In genomic region chr16:53745126-53745525, GRCh38 we compare ENCODE assay signal across 9 cellular contexts. TPM values are rescaled to one million over a fixed set of nuclear protein-coding genes. Genes with fewer than 3 reads are reported as not detected.
DNase-seq lines count a peak whose midpoint lies in the region; ATAC-seq, FAIRE-seq and TF ChIP-seq lines count a peak whose summit lies in the region.
"Had no signal": no experiment of that assay in that cellular context is flagged by ENCODE, and none has a peak within 500 bp of the region (broad histone marks: within the 10 kb centered on the region; RNA-seq: fewer than 3 reads in every experiment).

No MANE protein-coding gene starts in this region.

- H3K9me3 ChIP-seq in MG63, result peaks cover 25% of the 10 kb centered on the region
- H3K9me3 ChIP-seq in trophoblast cell (ENCODE audit: insufficient read depth, low read depth, low read length), result no peaks in the 10 kb centered on the region

- no peaks in the 10 kb centered on the region for H3K27me3 Mint-ChIP-seq in activated CD4-positive, alpha-beta T cell treated with anti-CD3 and anti-CD28 coated beads for 36 hours

- no peak overlapping the region for H3K4me2 ChIP-seq in trophoblast cell (ENCODE audit: low read length)

- H3K9me3 Mint-ChIP-seq in activated CD4-positive, alpha-beta T cell treated with anti-CD3 and anti-CD28 coated beads for 36 hours (ENCODE audit: low read depth), result peaks cover 4% of the 10 kb centered on the region

- H4K91ac ChIP-seq in trophoblast cell (ENCODE audit: low read depth, low read length), result no peak overlapping the region

- no peak overlapping the region for H3K4me3 Mint-ChIP-seq in activated CD4-positive, alpha-beta T cell treated with anti-CD3 and anti-CD28 coated beads for 36 hours

- no peak overlapping the region for H2BK120ac ChIP-seq in trophoblast cell (ENCODE audit: insufficient read depth, low read length, poor library complexity)

- no peak overlapping the region for H4K12ac ChIP-seq in trophoblast cell (ENCODE audit: low read depth, low read length)

- H4K8ac ChIP-seq in trophoblast cell (ENCODE audit: low read depth, low read length), result no peak overlapping the region

- peaks cover 19% of the 10 kb centered on the region for H3K36me3 ChIP-seq in MG63
- H3K36me3 ChIP-seq in trophoblast cell (ENCODE audit: control insufficient read depth in 1 of 2, insufficient read depth in 2 of 2, low read length in 2 of 2), result no peaks in the 10 kb centered on the region
- H3K36me3 ChIP-seq: ascending aorta had no signal

- no peaks in the 10 kb centered on the region for H3K4me1 ChIP-seq in trophoblast cell (ENCODE audit: control insufficient read depth in 1 of 2, insufficient read depth in 2 of 2, low read length in 2 of 2)

- CTCF ChIA-PET in activated CD4-positive, alpha-beta T cell treated with anti-CD3 and anti-CD28 coated beads for 36 hours (lab: Charles Lee), result interaction anchor here (0.8 to 1.7 kb wide), 6 partner anchors 9 to 1512 kb away, joined by 3 to 5 read pairs (median 4); no protein-coding TSS in a partner anchor
- CTCF ChIA-PET in GM10248 (lab: Yijun Ruan, JAX), result interaction anchor here (1.0 to 5.6 kb wide), 6 partner anchors 10 to 31 kb away, joined by 5 to 63 read pairs (median 22); no protein-coding TSS in a partner anchor

- H2AFZ ChIP-seq in trophoblast cell (ENCODE audit: insufficient read depth, low read length, poor library complexity), result no peak overlapping the region

- H2BK12ac ChIP-seq in trophoblast cell (ENCODE audit: low read length), result no peak overlapping the region

- H3K79me1 ChIP-seq in trophoblast cell (ENCODE audit: low read length), result no peaks in the 10 kb centered on the region

- no peaks in the 10 kb centered on the region for H3K27me3 ChIP-seq in MG63
- no peaks in the 10 kb centered on the region for H3K27me3 ChIP-seq in trophoblast cell (ENCODE audit: insufficient read depth, low read length)
- H3K27me3 ChIP-seq: ascending aorta had no signal

- no peak overlapping the region for H3K27ac ChIP-seq in trophoblast cell (ENCODE audit: low read depth, low read length)

- H3K4me1 Mint-ChIP-seq in activated CD4-positive, alpha-beta T cell treated with anti-CD3 and anti-CD28 coated beads for 36 hours, result peaks cover 25% of the 10 kb centered on the region

- no peak for FAIRE-seq in urothelium cell line (lab: Jason Lieb, UNC)

- no peak overlapping the region for H2AK5ac ChIP-seq in trophoblast cell (ENCODE audit: low read length)

- no peak overlapping the region for H3K18ac ChIP-seq in trophoblast cell (ENCODE audit: low read length)

- DNase-seq in activated CD4-positive, alpha-beta T cell treated with anti-CD3 and anti-CD28 coated beads for 36 hours, result no peak
- no peak for DNase-seq in activated CD4-positive, alpha-beta T cell treated with anti-CD3 and anti-CD28 coated beads, Interleukin-2, amount 50 U/mL, for 1 hour
- DNase-seq in MG63 (peak; percentile 86), epithelial cell of esophagus (ENCODE audit: low read depth) (peak; percentile 87), trophoblast cell (peak; percentile 35 to 59), GM10248 (ENCODE audit: extremely low spot score) (no peak), urothelium cell line (ENCODE audit: low spot score) (no peak)
- DNase-seq in activated CD8-positive, alpha-beta memory T cell treated with anti-CD3 and anti-CD28 coated beads for 24 hours, result no peak

- H2BK5ac ChIP-seq in trophoblast cell (ENCODE audit: low read depth, low read length, poor library complexity), result no peak overlapping the region

- POLR2A ChIA-PET in activated CD4-positive, alpha-beta T cell treated with anti-CD3 and anti-CD28 coated beads for 36 hours (lab: Charles Lee), result interaction anchor here (0.6 kb wide), 2 partner anchors 17 to 44 kb away, joined by 6 to 7 read pairs; no protein-coding TSS in a partner anchor
- POLR2A ChIA-PET in GM10248 (lab: Yijun Ruan, JAX), result no interaction called here

- peak overlapping the region; percentile 1 for H3K27ac Mint-ChIP-seq in activated CD4-positive, alpha-beta T cell treated with anti-CD3 and anti-CD28 coated beads for 36 hours

- no peak overlapping the region for H3K23ac ChIP-seq in trophoblast cell (ENCODE audit: low read length)

- H3K36me3 Mint-ChIP-seq in activated CD4-positive, alpha-beta T cell treated with anti-CD3 and anti-CD28 coated beads for 36 hours (ENCODE audit: low read depth), result peaks cover 9% of the 10 kb centered on the region

- no peak overlapping the region for H3K4me3 ChIP-seq in MG63
- H3K4me3 ChIP-seq in epithelial cell of esophagus (ENCODE audit: low read length), result no peak overlapping the region
- no peak overlapping the region for H3K4me3 ChIP-seq in trophoblast cell (ENCODE audit: low read depth, low read length)
- H3K4me3 ChIP-seq: ascending aorta had no signal

- no peak overlapping the region for H3K14ac ChIP-seq in trophoblast cell (ENCODE audit: low read length)

- H3K4ac ChIP-seq in trophoblast cell (ENCODE audit: low read depth, low read length), result no peak overlapping the region

- no peak for TF ChIP-seq CTCF in epithelial cell of esophagus (IDR thresholded peaks at IDR 0.05; ENCODE audit: insufficient read depth, low read depth, low read length, missing control alignments)
- TF ChIP-seq CTCF in GM10248 (IDR thresholded peaks at IDR 0.05; ENCODE audit: control extremely low read depth, extremely low read depth, low read depth, missing control alignments), result no peak

- no peak for ATAC-seq in activated CD4-positive, alpha-beta T cell treated with anti-CD3 and anti-CD28 coated beads for 36 hours

- H3K79me2 ChIP-seq in trophoblast cell (ENCODE audit: control insufficient read depth, insufficient read depth, low read length, poor library complexity), result no peaks in the 10 kb centered on the region

- intact Hi-C loops in activated CD4-positive, alpha-beta T cell treated with anti-CD3 and anti-CD28 coated beads for 36 hours (cut with DNase I, micrococcal nuclease), result loop anchor here (1.0 to 2.0 kb wide), 2 partner anchors 23 to 210 kb away; no protein-coding TSS in a partner anchor

- no peak overlapping the region for H3K9ac ChIP-seq in trophoblast cell (ENCODE audit: low read length)

- WGBS in trophoblast cell (ENCODE audit: extremely low coverage, insufficient coverage, insufficient read length), result no CpG with 5 or more reads among the region's 3 CpGs

RNA-seq across cellular contexts. Expression of gene FTO, which starts 41.2 kb away (rescaled TPM):
- total RNA-seq in activated CD4-positive, alpha-beta T cell treated with anti-CD3 and anti-CD28 coated beads for 36 hours, result 10 to 100 TPM; 50.9 to 57.6 TPM
- total RNA-seq in MG63 (2014; rRNA removed; shearing (Covaris generic); ENCODE audit: low replicate concordance), result 88.6 TPM in 2 replicates
- 36.4 and 40.5 TPM in 2 replicates for polyA plus RNA-seq in trophoblast cell (2013)

RNA-seq across cellular contexts. Expression of gene RPGRIP1L, which starts 41.5 kb away (rescaled TPM):
- 10 to 100 TPM in 1 of 2 experiments, 1 to 10 TPM in 1; 7.8 to 10.2 TPM for total RNA-seq in activated CD4-positive, alpha-beta T cell treated with anti-CD3 and anti-CD28 coated beads for 36 hours
- 13.5 and 20.6 TPM in 2 replicates for total RNA-seq in MG63 (2014; rRNA removed; shearing (Covaris generic); ENCODE audit: low replicate concordance)
- 6.7 and 7.3 TPM in 2 replicates for polyA plus RNA-seq in trophoblast cell (2013)

Comparison
In these comparisons a context has a peak if more than half of its experiments do, and no peak if none do; other contexts are left out.
1. DNase-seq: peak in MG63 (single experiment), epithelial cell of esophagus (single experiment) and trophoblast cell (2 of 2); none in activated CD4-positive, alpha-beta T cell treated with anti-CD3 and anti-CD28 coated beads for 36 hours (single experiment), activated CD4-positive, alpha-beta T cell treated with anti-CD3 and anti-CD28 coated beads, Interleukin-2, amount 50 U/mL, for 1 hour (single experiment), activated CD8-positive, alpha-beta memory T cell treated with anti-CD3 and anti-CD28 coated beads for 24 hours (single experiment), GM10248 (single experiment) and urothelium cell line (single experiment).